In genomic region chr22:39241632-39242388, GRCh38 we compare ENCODE assay signal across 8 cellular contexts. TPM values are rescaled to one million over a fixed set of nuclear protein-coding genes. Genes with fewer than 3 reads are reported as not detected.
DNase-seq lines count a peak whose midpoint lies in the region; ATAC-seq and TF ChIP-seq lines count a peak whose summit lies in the region.

No MANE protein-coding gene starts in this region.

- H3K4me3 Mint-ChIP-seq in activated CD4-positive, alpha-beta T cell treated with anti-CD3 and anti-CD28 coated beads, Interleukin-2, amount 10 ng/mL, durations not matched to agents 24 days and 14 days: peak overlapping the region; percentile 81
- H3K4me3 Mint-ChIP-seq in activated naive CD8-positive, alpha-beta T cell: peak overlapping the region; percentile 91

- intact Hi-C loops in activated CD4-positive, alpha-beta T cell treated with anti-CD3 and anti-CD28 coated beads, Interleukin-2, amount 10 ng/mL, durations not matched to agents 24 days and 14 days (cut with micrococcal nuclease): no loop called here
- intact Hi-C loops in right lobe of liver (cut with DNase I): loop anchor here in 1 of 2 donors (10.0 kb wide), 1 partner anchor 73 kb away; the partner anchor contains the start of gene RPL3

- H3K36me3 Mint-ChIP-seq in activated CD4-positive, alpha-beta T cell treated with anti-CD3 and anti-CD28 coated beads, Interleukin-2, amount 10 ng/mL, durations not matched to agents 24 days and 14 days (ENCODE audit: low read depth): peaks cover 3% of the 10 kb centered on the region
- peaks cover 3% of the 10 kb centered on the region for H3K36me3 Mint-ChIP-seq in activated naive CD8-positive, alpha-beta T cell

- TF ChIP-seq POLR2A in right lobe of liver (IDR thresholded peaks at IDR 0.05): no peak

- peaks cover 36% of the 10 kb centered on the region for H3K4me1 Mint-ChIP-seq in activated CD4-positive, alpha-beta T cell treated with anti-CD3 and anti-CD28 coated beads, Interleukin-2, amount 10 ng/mL, durations not matched to agents 24 days and 14 days
- peaks cover 43% of the 10 kb centered on the region for H3K4me1 Mint-ChIP-seq in activated naive CD8-positive, alpha-beta T cell (ENCODE audit: low read depth)

- peak overlapping the region; percentile 71 for H3K27ac Mint-ChIP-seq in activated CD4-positive, alpha-beta T cell treated with anti-CD3 and anti-CD28 coated beads, Interleukin-2, amount 10 ng/mL, durations not matched to agents 24 days and 14 days
- peak overlapping the region; percentile 81 for H3K27ac Mint-ChIP-seq in activated naive CD8-positive, alpha-beta T cell

- TF ChIP-seq CTCF in right lobe of liver (IDR thresholded peaks at IDR 0.05): no peak

- H3K27ac ChIP-seq in right lobe of liver (peak overlapping the region in 2 of 3 donors; percentile 37 to 66), thymus (ENCODE audit: low read depth) (peak overlapping the region; percentile 53)

- H3K9me3 Mint-ChIP-seq in activated CD4-positive, alpha-beta T cell treated with anti-CD3 and anti-CD28 coated beads, Interleukin-2, amount 10 ng/mL, durations not matched to agents 24 days and 14 days: no peaks in the 10 kb centered on the region
- no peaks in the 10 kb centered on the region for H3K9me3 Mint-ChIP-seq in activated naive CD8-positive, alpha-beta T cell (ENCODE audit: low read depth)

- H3K27me3 Mint-ChIP-seq in activated CD4-positive, alpha-beta T cell treated with anti-CD3 and anti-CD28 coated beads, Interleukin-2, amount 10 ng/mL, durations not matched to agents 24 days and 14 days: peaks cover 65% of the 10 kb centered on the region
- H3K27me3 Mint-ChIP-seq in activated naive CD8-positive, alpha-beta T cell: peaks cover 4% of the 10 kb centered on the region

- no peak for DNase-seq in activated CD4-positive, alpha-beta T cell treated with anti-CD3 and anti-CD28 coated beads, Interleukin-2, amount 10 ng/mL, durations not matched to agents 24 days and 14 days
- no peak for DNase-seq in activated CD4-positive, alpha-beta T cell treated with anti-CD3 and anti-CD28 coated beads for 48 hours
- no peak for DNase-seq in right lobe of liver
- no peak for DNase-seq in superior temporal gyrus (ENCODE audit: extremely low spot score)

- H3K4me3 ChIP-seq in right lobe of liver: peak overlapping the region; percentile 48 to 53 (median 51)
- H3K4me3 ChIP-seq in thymus (ENCODE audit: low read length): peak overlapping the region; percentile 41

- H3K27me3 ChIP-seq in right lobe of liver (no peaks in the 10 kb centered on the region), thymus (ENCODE audit: control insufficient read depth, insufficient read depth) (peaks cover 71% of the 10 kb centered on the region)

- no peaks in the 10 kb centered on the region for H3K36me3 ChIP-seq in right lobe of liver
- no peaks in the 10 kb centered on the region for H3K36me3 ChIP-seq in thymus (ENCODE audit: control insufficient read depth, insufficient read depth)

- peaks cover 0 to 25% (median 4%) of the 10 kb centered on the region in 4 donors for H3K4me1 ChIP-seq in right lobe of liver
- H3K4me1 ChIP-seq in thymus (ENCODE audit: control insufficient read depth, insufficient read depth, low read length): peaks cover 1% of the 10 kb centered on the region

- no peaks in the 10 kb centered on the region for H3K9me3 ChIP-seq in right lobe of liver
- no peaks in the 10 kb centered on the region for H3K9me3 ChIP-seq in thymus (ENCODE audit: control insufficient read depth)

- no peak for ATAC-seq in right lobe of liver
- ATAC-seq in HG03039 (IDR thresholded peaks at IDR 0.05; ENCODE audit: unreplicated experiment): no peak
- ATAC-seq in GM19023 (IDR thresholded peaks at IDR 0.05; ENCODE audit: unreplicated experiment): no peak

- WGBS in right lobe of liver (ENCODE audit: insufficient coverage, low coverage, low lambda C conversion rate, missing lambda C conversion rate): 42% methylated on average over 19 of the region's 71 CpGs
- WGBS in thymus: 2% methylated on average over 71 of the region's 71 CpGs

RNA-seq across cellular contexts. Expression of gene PDGFB, which starts 3.0 kb away (rescaled TPM):
- total RNA-seq in activated CD4-positive, alpha-beta T cell treated with anti-CD3 and anti-CD28 coated beads, Interleukin-2, amount 10 ng/mL, durations not matched to agents 24 days and 14 days: 2.2 and 2.3 TPM in 2 replicates
- total RNA-seq in right lobe of liver: 10 to 100 TPM in 1 of 6 experiments, 1 to 10 TPM in 4, under 1 TPM in 1; 0.90 to 10.2 (median 3.3) TPM
- 4.3 TPM for polyA plus RNA-seq in thymus
